Comparison of ENCODE assay signal across 9 cellular contexts in genomic region chr20:63738687-63739128, GRCh38. TPM values are rescaled to one million over a fixed set of nuclear protein-coding genes. Genes with fewer than 3 reads are reported as not detected.
DNase-seq lines count a peak whose midpoint lies in the region; ATAC-seq, FAIRE-seq and TF ChIP-seq lines count a peak whose summit lies in the region.
"Had no signal": no experiment of that assay in that cellular context is flagged by ENCODE, and none has a peak within 500 bp of the region (broad histone marks: within the 10 kb centered on the region; RNA-seq: fewer than 3 reads in every experiment).

No MANE protein-coding gene starts in this region.

- peaks cover 47% of the 10 kb centered on the region for H3K79me2 ChIP-seq in MM.1S (ENCODE audit: low read length)
- peaks cover 16% of the 10 kb centered on the region for H3K79me2 ChIP-seq in K562 (ENCODE audit: control insufficient read depth, insufficient read depth, low read length)

- CTCF ChIA-PET in K562 (lab: Yijun Ruan, JAX; ENCODE audit: low intra/inter-chr PET ratio) = no interaction called here

- peak overlapping the region; percentile 82 for H3K27ac ChIP-seq in CD4-positive, CD25-positive, alpha-beta regulatory T cell (ENCODE audit: insufficient read depth, low read length, poor library complexity, severe bottlenecking)
- H3K27ac ChIP-seq in MM.1S (ENCODE audit: low read length) (peak overlapping the region; percentile 59; the same call in 1 of the 2 replicates), K562 (ENCODE audit: extremely low read depth, low read depth, low read length) (peak overlapping the region; percentile 63; the same call in 1 of the 3 replicates), subcutaneous abdominal adipose tissue (ENCODE audit: low read depth, low read length) (peak overlapping the region; percentile 62)

- peaks cover 11% of the 10 kb centered on the region for H3K36me3 ChIP-seq in CD4-positive, CD25-positive, alpha-beta regulatory T cell (ENCODE audit: control insufficient read depth, insufficient read depth, low read length)
- H3K36me3 ChIP-seq in MM.1S (replicated peaks; ENCODE audit: insufficient read depth, low read length) = no peaks in the 10 kb centered on the region
- peaks cover 60% of the 10 kb centered on the region; the same call in 1 of the 3 replicates for H3K36me3 ChIP-seq in K562 (ENCODE audit: control insufficient read depth, insufficient read depth, low read length)
- H3K36me3 ChIP-seq in subcutaneous abdominal adipose tissue (ENCODE audit: control insufficient read depth in 5 of 5, insufficient read depth in 5 of 5, low read length in 5 of 5) = peaks cover 0 to 45% (median 35%) of the 10 kb centered on the region in 5 donors

- TF ChIP-seq EP300 in K562 (IDR thresholded peaks at IDR 0.05; ENCODE audit: low read length) = no peak

- in situ Hi-C loops in K562 (cut with MboI) = no loop called here

- no peaks in the 10 kb centered on the region for H3K9me3 Mint-ChIP-seq in CD4-positive, CD25-positive, alpha-beta regulatory T cell

- no peak overlapping the region for H3K27ac Mint-ChIP-seq in CD4-positive, CD25-positive, alpha-beta regulatory T cell

- no peaks in the 10 kb centered on the region for H3K9me3 ChIP-seq in CD4-positive, CD25-positive, alpha-beta regulatory T cell (ENCODE audit: control insufficient read depth in 2 of 2, low read length in 2 of 2)
- H3K9me3 ChIP-seq in MM.1S (replicated peaks; ENCODE audit: insufficient read depth, low read length) (no peaks in the 10 kb centered on the region), K562 (replicated peaks; ENCODE audit: control insufficient read depth, insufficient read depth, low read depth, low read length) (no peaks in the 10 kb centered on the region), subcutaneous abdominal adipose tissue (ENCODE audit: control insufficient read depth in 5 of 5, low read length in 5 of 5) (no peaks in the 10 kb centered on the region)

- peaks cover 0 to 19% (median 11%) of the 10 kb centered on the region in 4 donors for H3K4me1 Mint-ChIP-seq in CD4-positive, CD25-positive, alpha-beta regulatory T cell

- H3K4me1 ChIP-seq in CD4-positive, CD25-positive, alpha-beta regulatory T cell (ENCODE audit: control insufficient read depth, insufficient read depth, low read length, poor library complexity, severe bottlenecking) = peaks cover 52% of the 10 kb centered on the region
- H3K4me1 ChIP-seq in MM.1S (ENCODE audit: low read length) (peaks cover 12% of the 10 kb centered on the region), K562 (replicated peaks in 1 of 2; ENCODE audit: control insufficient read depth in 2 of 2, insufficient read depth in 2 of 2, low read length in 2 of 2) (peaks cover 11 to 81% of the 10 kb centered on the region in 2 experiments), subcutaneous abdominal adipose tissue (ENCODE audit: control insufficient read depth in 5 of 5, insufficient read depth in 5 of 5, low read length in 5 of 5) (peaks cover 2 to 60% (median 38%) of the 10 kb centered on the region in 5 donors)

- H3F3A ChIP-seq in MM.1S (ENCODE audit: insufficient read depth, low read length) = peaks cover 20% of the 10 kb centered on the region

- H3K36me3 Mint-ChIP-seq in CD4-positive, CD25-positive, alpha-beta regulatory T cell = peaks cover 15% of the 10 kb centered on the region

- H3K9ac ChIP-seq in MM.1S (ENCODE audit: low read length) (peak overlapping the region; percentile 54), K562 (ENCODE audit: insufficient read depth in 1 of 2, low read depth in 2 of 2, low read length in 2 of 2) (peak overlapping the region; percentile 53 to 91), subcutaneous abdominal adipose tissue (ENCODE audit: low read length in 5 of 5) (peak overlapping the region in 4 of 5 donors; percentile 53 to 76 (median 68))

- FAIRE-seq in K562 (lab: Jason Lieb, UNC) = no peak
- FAIRE-seq: colon had no signal

- H3K4me2 ChIP-seq in MM.1S (ENCODE audit: low read depth, low read length) (peak overlapping the region; percentile 99), K562 (ENCODE audit: insufficient read depth, low read length) (no peak overlapping the region)

- TF ChIP-seq RAD21 in K562 (CRISPR knock-in tag; conservative IDR thresholded peaks at IDR 0.05 in 1 of 2, IDR thresholded peaks at IDR 0.05 in 1 of 2) = no peak

- TF ChIP-seq POLR2A in K562 (conservative IDR thresholded peaks at IDR 0.05) = no peak

- WGBS in K562 (ENCODE audit: insufficient coverage, low coverage, missing lambda C conversion rate) = 37% methylated on average over 13 of the region's 26 CpGs

- TF ChIP-seq CTCF in MM.1S (IDR thresholded peaks at IDR 0.05; ENCODE audit: low read length) (no peak), K562 (IDR thresholded peaks at IDR 0.05 in 2 of 3, conservative IDR thresholded peaks at IDR 0.05 in 1 of 3; ENCODE audit: insufficient read depth in 2 of 3, low read depth in 1 of 3, low read length in 3 of 3) (no peak)

- no TSS peak for BruUV-seq in K562 (replicated peaks; lab: Mats Ljungman, UMichigan)

- H2AFZ ChIP-seq in MM.1S (ENCODE audit: low read length) = no peak overlapping the region
- H2AFZ ChIP-seq in K562 (ENCODE audit: low read depth, low read length) = no peak overlapping the region

- H4K20me1 ChIP-seq in MM.1S (ENCODE audit: insufficient read depth, low read length) (no peaks in the 10 kb centered on the region), K562 (replicated peaks; ENCODE audit: control insufficient read depth, insufficient read depth, low read length) (no peaks in the 10 kb centered on the region; the same call in 1 of the 2 replicates)

- POLR2A ChIA-PET in K562 (lab: Yijun Ruan, JAX) = interaction anchor here (0.6 to 1.1 kb wide), 5 partner anchors 11 to 31 kb away, joined by 3 to 9 read pairs (median 3); partner anchors contain the start of genes ARFRP1 and ZGPAT

- intact Hi-C loops in K562 (cut with micrococcal nuclease) = no loop called here
- intact Hi-C loops in left colon (cut with DNase I, micrococcal nuclease) = no loop called here

- ATAC-seq in CD4-positive, CD25-positive, alpha-beta regulatory T cell (ENCODE audit: low read depth in 2 of 2) = no peak
- peak; percentile 58 for ATAC-seq in K562
- peak; percentile 51 for ATAC-seq in left colon
- no peak for ATAC-seq in GM21360 (IDR thresholded peaks at IDR 0.05; ENCODE audit: unreplicated experiment)
- ATAC-seq in GM18498 (IDR thresholded peaks at IDR 0.05; ENCODE audit: unreplicated experiment) = no peak
- no peak for ATAC-seq in GM19455 (IDR thresholded peaks at IDR 0.05; ENCODE audit: unreplicated experiment)

- peak; percentile 33 to 50 (median 39) for DNase-seq in CD4-positive, CD25-positive, alpha-beta regulatory T cell
- peak; percentile 74 for DNase-seq in MM.1S
- peak; percentile 62 to 74 (median 66) for DNase-seq in K562 (ENCODE audit: extremely low read depth in 1 of 4, low spot score in 3 of 4)
- DNase-seq in left colon = peak; percentile 80 to 82

- H3K4me3 ChIP-seq in CD4-positive, CD25-positive, alpha-beta regulatory T cell (ENCODE audit: low read depth, low read length) = no peak overlapping the region
- H3K4me3 ChIP-seq in MM.1S (ENCODE audit: low read length) (peak overlapping the region; percentile 86), K562 (peak overlapping the region; percentile 32), subcutaneous abdominal adipose tissue (ENCODE audit: low read depth in 1 of 5, low read length in 5 of 5) (peak overlapping the region in 4 of 5 donors; percentile 61 to 73 (median 69))

- H3K4me3 Mint-ChIP-seq in CD4-positive, CD25-positive, alpha-beta regulatory T cell = peak overlapping the region in 3 of 4 donors; percentile 70 to 82 (median 80)

- H3K27me3 ChIP-seq in CD4-positive, CD25-positive, alpha-beta regulatory T cell (ENCODE audit: control insufficient read depth, insufficient read depth, low read length) = no peaks in the 10 kb centered on the region
- no peaks in the 10 kb centered on the region for H3K27me3 ChIP-seq in MM.1S (replicated peaks; ENCODE audit: insufficient read depth, low read length)
- H3K27me3 ChIP-seq in K562 (ENCODE audit: control insufficient read depth in 2 of 2, insufficient read depth in 2 of 2, low read length in 2 of 2) = no peaks in the 10 kb centered on the region
- no peaks in the 10 kb centered on the region for H3K27me3 ChIP-seq in subcutaneous abdominal adipose tissue (ENCODE audit: control insufficient read depth in 5 of 5, insufficient read depth in 4 of 5, low read length in 5 of 5)

- H3K9me1 ChIP-seq in K562 (ENCODE audit: control insufficient read depth, insufficient read depth, low read length) = no peaks in the 10 kb centered on the region

- no peaks in the 10 kb centered on the region for H3K27me3 Mint-ChIP-seq in CD4-positive, CD25-positive, alpha-beta regulatory T cell

- no peaks in the 10 kb centered on the region for H3K9me2 ChIP-seq in MM.1S (replicated peaks; ENCODE audit: insufficient read depth, low read length)

RNA-seq across cellular contexts. Expression of gene SLC2A4RG, which starts 0.9 kb away (rescaled TPM):
- total RNA-seq in CD4-positive, CD25-positive, alpha-beta regulatory T cell = 110 TPM
- polyA plus RNA-seq in CD4-positive, CD25-positive, alpha-beta regulatory T cell = 1 to 10 TPM; 2.9 to 7.7 (median 4.5) TPM
- total RNA-seq in K562 (2011; cell fraction: chromatin; rRNA removed; ENCODE audit: low replicate concordance) = 22.0 and 60.9 TPM in 2 replicates
- 104 and 105 TPM in 2 replicates for total RNA-seq in K562 (2011; cell fraction: nucleolus; rRNA removed)
- total RNA-seq in K562 (2011; cell fraction: nucleoplasm; rRNA removed) = 35.7 and 41.6 TPM in 2 replicates
- 62.7 and 92.2 TPM in 2 replicates for total RNA-seq in K562 (2014; rRNA removed)
- 8.2 and 8.3 TPM in 2 replicates for total RNA-seq in K562 (2014; rRNA removed; fragmentation: Illumina TruSeq; extraction: Trizol)
- 26.5 and 28.3 TPM in 2 replicates for total RNA-seq in K562 (2015; rRNA removed; fragmentation: Illumina TruSeq; extraction: Trizol)
- 97.3 and 104 TPM in 2 replicates for total RNA-seq in K562 (2021)
- polyA plus RNA-seq in K562 (2011; rRNA removed) = 29.5 and 48.0 TPM in 2 replicates
- 27.4 and 73.4 TPM in 2 replicates for polyA plus RNA-seq in K562 (2011; cell fraction: cytosol; rRNA removed)
- polyA plus RNA-seq in K562 (2011; cell fraction: nucleus; rRNA removed) = 238 and 316 TPM in 2 replicates
- 65.5 and 70.1 TPM in 2 replicates for polyA plus RNA-seq in K562 (2012)
- 10.3 and 24.9 TPM in 2 replicates for polyA plus RNA-seq in K562 (2014; fragmentation: Illumina TruSeq; extraction: Trizol)
- 1 to 10 TPM in 1 of 2 experiments, under 1 TPM in 1; 0.34 to 1.1 TPM for polyA plus RNA-seq in K562 (2014; fragmentation: Nextera tagmentation; extraction: Ambion mirVana)
- polyA plus RNA-seq in K562 (2014; rRNA removed) = 62.6 and 84.4 TPM in 2 replicates
- polyA minus RNA-seq in K562 (2011; rRNA and poly(A)+ RNA removed) = 1.6 and 4.4 TPM in 2 replicates
- 14.8 and 20.6 TPM in 2 replicates for polyA minus RNA-seq in K562 (2011; cell fraction: cytosol; rRNA and poly(A)+ RNA removed)
- polyA minus RNA-seq in K562 (2011; cell fraction: nucleus; rRNA and poly(A)+ RNA removed) = 47.3 and 53.0 TPM in 2 replicates
- total RNA-seq in left colon = 10 to 100 TPM; 41.2 to 48.0 TPM

RNA-seq across cellular contexts. Expression of gene LIME1, which starts 2.2 kb away (rescaled TPM):
- 237 TPM for total RNA-seq in CD4-positive, CD25-positive, alpha-beta regulatory T cell
- 100 to 1,000 TPM; 338 to 547 (median 430) TPM for polyA plus RNA-seq in CD4-positive, CD25-positive, alpha-beta regulatory T cell
- 6.7 and 27.9 TPM in 2 replicates for total RNA-seq in K562 (2011; cell fraction: chromatin; rRNA removed; ENCODE audit: low replicate concordance)
- total RNA-seq in K562 (2011; cell fraction: nucleolus; rRNA removed) = 29.6 and 36.2 TPM in 2 replicates
- 12.0 and 12.1 TPM in 2 replicates for total RNA-seq in K562 (2011; cell fraction: nucleoplasm; rRNA removed)
- 9.5 and 12.7 TPM in 2 replicates for total RNA-seq in K562 (2014; rRNA removed)
- 0.11 and 0.32 TPM in 2 replicates for total RNA-seq in K562 (2014; rRNA removed; fragmentation: Illumina TruSeq; extraction: Trizol)
- total RNA-seq in K562 (2015; rRNA removed; fragmentation: Illumina TruSeq; extraction: Trizol) = 2.7 and 2.8 TPM in 2 replicates
- 9.3 and 10.2 TPM in 2 replicates for total RNA-seq in K562 (2021)
- 1.5 and 3.9 TPM in 2 replicates for polyA plus RNA-seq in K562 (2011; rRNA removed)
- 4.5 and 15.8 TPM in 2 replicates for polyA plus RNA-seq in K562 (2011; cell fraction: cytosol; rRNA removed)
- polyA plus RNA-seq in K562 (2011; cell fraction: nucleus; rRNA removed) = 37.1 and 90.0 TPM in 2 replicates
- 5.5 and 10.7 TPM in 2 replicates for polyA plus RNA-seq in K562 (2012)
- 0.83 and 2.3 TPM in 2 replicates for polyA plus RNA-seq in K562 (2014; fragmentation: Illumina TruSeq; extraction: Trizol)
- not detected for polyA plus RNA-seq in K562 (2014; fragmentation: Nextera tagmentation; extraction: Ambion mirVana)
- polyA plus RNA-seq in K562 (2014; rRNA removed) = 17.1 and 20.2 TPM in 2 replicates
- 0.06 and 0.25 TPM in 2 replicates for polyA minus RNA-seq in K562 (2011; rRNA and poly(A)+ RNA removed)
- polyA minus RNA-seq in K562 (2011; cell fraction: cytosol; rRNA and poly(A)+ RNA removed) = 1.2 and 1.5 TPM in 2 replicates
- polyA minus RNA-seq in K562 (2011; cell fraction: nucleus; rRNA and poly(A)+ RNA removed) = 4.7 and 7.7 TPM in 2 replicates
- 10 to 100 TPM; 11.1 to 13.4 TPM for total RNA-seq in left colon

RNA-seq across cellular contexts. Expression of gene ZGPAT, which starts 30.9 kb away (rescaled TPM):
- total RNA-seq in CD4-positive, CD25-positive, alpha-beta regulatory T cell = 51.5 TPM
- polyA plus RNA-seq in CD4-positive, CD25-positive, alpha-beta regulatory T cell = 10 to 100 TPM; 34.0 to 43.2 (median 40.3) TPM
- total RNA-seq in K562 (2011; cell fraction: chromatin; rRNA removed; ENCODE audit: low replicate concordance) = 20.3 and 73.7 TPM in 2 replicates
- total RNA-seq in K562 (2011; cell fraction: nucleolus; rRNA removed) = 43.4 and 48.4 TPM in 2 replicates
- 35.6 and 47.3 TPM in 2 replicates for total RNA-seq in K562 (2011; cell fraction: nucleoplasm; rRNA removed)
- total RNA-seq in K562 (2014; rRNA removed) (19.4 and 26.6 TPM in 2 replicates), K562 (2014; rRNA removed; fragmentation: Illumina TruSeq; extraction: Trizol) (2.2 and 2.4 TPM in 2 replicates), K562 (2015; rRNA removed; fragmentation: Illumina TruSeq; extraction: Trizol) (7.9 and 8.4 TPM in 2 replicates), K562 (2021) (22.5 and 25.4 TPM in 2 replicates), left colon (10 to 100 TPM; 31.4 to 32.4 TPM)
- polyA plus RNA-seq in K562 (2011; rRNA removed) (7.4 and 10.7 TPM in 2 replicates), K562 (2014; fragmentation: Illumina TruSeq; extraction: Trizol) (5.6 and 10.9 TPM in 2 replicates), K562 (2014; fragmentation: Nextera tagmentation; extraction: Ambion mirVana) (under 1 TPM; 0.14 to 0.21 TPM), K562 (2014; rRNA removed) (24.1 and 27.7 TPM in 2 replicates)
- 6.2 and 15.4 TPM in 2 replicates for polyA plus RNA-seq in K562 (2011; cell fraction: cytosol; rRNA removed)
- polyA plus RNA-seq in K562 (2011; cell fraction: nucleus; rRNA removed) = 40.8 and 67.3 TPM in 2 replicates
- 14.8 and 18.0 TPM in 2 replicates for polyA plus RNA-seq in K562 (2012)
- 2.7 and 4.6 TPM in 2 replicates for polyA minus RNA-seq in K562 (2011; rRNA and poly(A)+ RNA removed)
- polyA minus RNA-seq in K562 (2011; cell fraction: cytosol; rRNA and poly(A)+ RNA removed) = 11.6 and 12.8 TPM in 2 replicates
- 9.8 and 11.2 TPM in 2 replicates for polyA minus RNA-seq in K562 (2011; cell fraction: nucleus; rRNA and poly(A)+ RNA removed)

RNA-seq across cellular contexts. Expression of gene ARFRP1, which starts 30.9 kb away (rescaled TPM):
- 51.6 TPM for total RNA-seq in CD4-positive, CD25-positive, alpha-beta regulatory T cell
- polyA plus RNA-seq in CD4-positive, CD25-positive, alpha-beta regulatory T cell = 10 to 100 TPM; 56.6 to 65.7 (median 63.1) TPM
- 98.6 and 222 TPM in 2 replicates for total RNA-seq in K562 (2011; cell fraction: chromatin; rRNA removed; ENCODE audit: low replicate concordance)
- total RNA-seq in K562 (2011; cell fraction: nucleolus; rRNA removed) = 116 and 124 TPM in 2 replicates
- 75.6 and 81.5 TPM in 2 replicates for total RNA-seq in K562 (2011; cell fraction: nucleoplasm; rRNA removed)
- total RNA-seq in K562 (2014; rRNA removed) (64.3 and 74.1 TPM in 2 replicates), K562 (2014; rRNA removed; fragmentation: Illumina TruSeq; extraction: Trizol) (16.1 and 19.1 TPM in 2 replicates), K562 (2015; rRNA removed; fragmentation: Illumina TruSeq; extraction: Trizol) (37.3 and 37.7 TPM in 2 replicates), K562 (2021) (64.0 and 78.9 TPM in 2 replicates), left colon (10 to 100 TPM; 52.2 to 69.5 TPM)
- polyA plus RNA-seq in K562 (2011; rRNA removed) (37.5 and 39.5 TPM in 2 replicates), K562 (2014; fragmentation: Illumina TruSeq; extraction: Trizol) (20.0 and 36.3 TPM in 2 replicates), K562 (2014; fragmentation: Nextera tagmentation; extraction: Ambion mirVana) (1 to 10 TPM; 2.2 to 6.0 TPM), K562 (2014; rRNA removed) (66.9 and 70.5 TPM in 2 replicates)
- 52.0 and 57.8 TPM in 2 replicates for polyA plus RNA-seq in K562 (2011; cell fraction: cytosol; rRNA removed)
- polyA plus RNA-seq in K562 (2011; cell fraction: nucleus; rRNA removed) = 132 and 147 TPM in 2 replicates
- polyA plus RNA-seq in K562 (2012) = 44.1 and 48.2 TPM in 2 replicates
- 18.4 and 33.9 TPM in 2 replicates for polyA minus RNA-seq in K562 (2011; rRNA and poly(A)+ RNA removed)
- 14.4 and 22.2 TPM in 2 replicates for polyA minus RNA-seq in K562 (2011; cell fraction: cytosol; rRNA and poly(A)+ RNA removed)
- 46.2 and 62.4 TPM in 2 replicates for polyA minus RNA-seq in K562 (2011; cell fraction: nucleus; rRNA and poly(A)+ RNA removed)

RNA-seq across cellular contexts. Expression of gene TNFRSF6B, which starts 42.3 kb away (rescaled TPM):
- not detected for total RNA-seq in CD4-positive, CD25-positive, alpha-beta regulatory T cell
- polyA plus RNA-seq in CD4-positive, CD25-positive, alpha-beta regulatory T cell = not detected
- not detected in 2 replicates for total RNA-seq in K562 (2011; cell fraction: chromatin; rRNA removed; ENCODE audit: low replicate concordance)
- 4.9 and 6.3 TPM in 2 replicates for total RNA-seq in K562 (2011; cell fraction: nucleolus; rRNA removed)
- not detected in 2 replicates for total RNA-seq in K562 (2011; cell fraction: nucleoplasm; rRNA removed)
- total RNA-seq in K562 (2014; rRNA removed) = 0.32 and 3.8 TPM in 2 replicates
- total RNA-seq in K562 (2014; rRNA removed; fragmentation: Illumina TruSeq; extraction: Trizol) = not detected in 2 replicates
- 0.19 TPM in 1 of 2 replicates, not detected in the other for total RNA-seq in K562 (2015; rRNA removed; fragmentation: Illumina TruSeq; extraction: Trizol)
- not detected in 2 replicates for total RNA-seq in K562 (2021)
- polyA plus RNA-seq in K562 (2011; rRNA removed) = 0.10 and 0.37 TPM in 2 replicates
- polyA plus RNA-seq in K562 (2011; cell fraction: cytosol; rRNA removed) = 1.1 and 5.8 TPM in 2 replicates
- 1.4 and 13.8 TPM in 2 replicates for polyA plus RNA-seq in K562 (2011; cell fraction: nucleus; rRNA removed)
- polyA plus RNA-seq in K562 (2012) = 0.87 and 1.3 TPM in 2 replicates
- polyA plus RNA-seq in K562 (2014; fragmentation: Illumina TruSeq; extraction: Trizol) = not detected in 2 replicates
- not detected for polyA plus RNA-seq in K562 (2014; fragmentation: Nextera tagmentation; extraction: Ambion mirVana)
- 3.2 and 3.5 TPM in 2 replicates for polyA plus RNA-seq in K562 (2014; rRNA removed)
- polyA minus RNA-seq in K562 (2011; rRNA and poly(A)+ RNA removed) = not detected in 2 replicates
- polyA minus RNA-seq in K562 (2011; cell fraction: cytosol; rRNA and poly(A)+ RNA removed) = not detected in 2 replicates
- 1.2 TPM in 1 of 2 replicates, not detected in the other for polyA minus RNA-seq in K562 (2011; cell fraction: nucleus; rRNA and poly(A)+ RNA removed)
- total RNA-seq in left colon = 1 to 10 TPM in 1 of 2 donors, not detected in 1; 8.9 TPM

Comparison
In these comparisons a context has a peak if more than half of its experiments do, and no peak if none do; other contexts are left out.
1. ATAC-seq: peak in K562 (single experiment) and left colon (single experiment); none in CD4-positive, CD25-positive, alpha-beta regulatory T cell (0 of 2), GM21360 (single experiment), GM18498 (single experiment) and GM19455 (single experiment).
2. Peak in every context shown above with its lines, with median percentiles within 50 percentile points of each other: DNase-seq, H3K27ac ChIP-seq and H3K9ac ChIP-seq.